Comparison of ENCODE assay signal across 17 cellular contexts in the genomic region with DNA sequence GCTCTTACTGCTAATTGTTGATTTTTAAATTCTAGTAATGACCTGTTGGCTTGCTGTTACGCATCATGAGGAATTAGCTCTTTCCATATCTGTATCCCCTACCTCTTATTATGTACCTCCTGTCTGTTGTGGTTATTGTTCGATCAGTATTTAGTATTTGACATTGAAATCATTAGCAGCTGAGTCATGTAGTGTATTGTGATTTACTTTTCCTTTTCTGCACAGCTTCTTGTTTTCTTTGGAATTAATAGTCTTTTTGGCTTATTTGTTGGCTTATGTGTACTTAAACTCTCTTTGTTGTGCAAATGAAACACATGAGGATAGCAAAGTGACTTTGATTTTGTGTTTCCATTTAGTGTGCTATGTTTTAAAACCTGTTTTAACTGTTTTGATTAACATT.
"Had no signal": no experiment of that assay in that cellular context is flagged by ENCODE, and none has a peak within 500 bp of the region (broad histone marks: within the 10 kb centered on the region; RNA-seq: fewer than 3 reads in every experiment).

No MANE protein-coding gene starts in this region.

- H3K27me3 Mint-ChIP-seq: activated B cell treated with CpG ODN at 0.5 μM for 24 hours; activated naive CD8-positive, alpha-beta T cell; activated T-cell treated with anti-CD3 and anti-CD28 coated beads, Interleukin-2, amount 50 U/mL, for 24 hours; memory B cell; stimulated activated naive CD8-positive, alpha-beta T cell treated with anti-CD3 and anti-CD28 coated beads, Interleukin-15, Interleukin-2, amounts not matched to agents 100 ng/mL and 50 ng/mL, for 24 hours; T-helper 17 cell had no signal

- DNase-seq: activated B cell treated with CpG ODN at 0.5 μM for 24 hours; activated CD4-positive, alpha-beta T cell treated with anti-CD3 and anti-CD28 coated beads, Interleukin-2, amount 10 ng/mL, durations not matched to agents 24 days and 14 days; activated effector memory CD4-positive, alpha-beta T cell treated with anti-CD3 and anti-CD28 coated beads, Interleukin-2, amount 50 U/mL, for 16 hours; activated T-cell treated with anti-CD3 and anti-CD28 coated beads, Interleukin-2, amount 50 U/mL, for 24 hours; endodermal cell; glutamatergic neuron; islet precursor cell; left lung; psoas muscle; stimulated activated CD4-positive, alpha-beta T cell treated with anti-CD3 and anti-CD28 coated beads, Interleukin-4, amount 100 ng/mL, for 1 hour; T-helper 17 cell; testis had no signal

- H3K9me3 ChIP-seq: breast epithelium, left lung, psoas muscle, testis had no signal

- H3K9me3 Mint-ChIP-seq: activated B cell treated with CpG ODN at 0.5 μM for 24 hours; activated CD4-positive, alpha-beta T cell treated with anti-CD3 and anti-CD28 coated beads, Interleukin-2, amount 10 ng/mL, durations not matched to agents 24 days and 14 days; activated T-cell treated with anti-CD3 and anti-CD28 coated beads, Interleukin-2, amount 50 U/mL, for 24 hours; memory B cell; natural killer cell treated with Interleukin-12 subunit alpha and Interleukin-12 subunit beta and Interleukin-15 and Interleukin-18, amount 100 ng/mL, for 72 hours; stimulated activated naive CD8-positive, alpha-beta T cell treated with anti-CD3 and anti-CD28 coated beads, Interleukin-15, Interleukin-2, amounts not matched to agents 100 ng/mL and 50 ng/mL, for 24 hours had no signal

- H3K36me3 Mint-ChIP-seq: natural killer cell treated with Interleukin-12 subunit alpha and Interleukin-12 subunit beta and Interleukin-15 and Interleukin-18, amount 100 ng/mL, for 72 hours had no signal

- ATAC-seq: left lung; natural killer cell treated with Interleukin-12 subunit alpha and Interleukin-12 subunit beta and Interleukin-15 and Interleukin-18, amount 100 ng/mL, for 72 hours; psoas muscle; T-helper 17 cell had no signal

- H3K4me3 ChIP-seq: breast epithelium, left lung, psoas muscle, testis had no signal

- H3K36me3 ChIP-seq: breast epithelium, left lung had no signal

- H3K27ac ChIP-seq: breast epithelium, left lung, psoas muscle, testis had no signal

- H3K27me3 ChIP-seq: breast epithelium, testis had no signal

- H3K4me3 Mint-ChIP-seq: activated B cell treated with CpG ODN at 0.5 μM for 24 hours; activated CD4-positive, alpha-beta T cell treated with anti-CD3 and anti-CD28 coated beads, Interleukin-2, amount 10 ng/mL, durations not matched to agents 24 days and 14 days; activated naive CD8-positive, alpha-beta T cell; activated T-cell treated with anti-CD3 and anti-CD28 coated beads, Interleukin-2, amount 50 U/mL, for 24 hours; endodermal cell; memory B cell; natural killer cell treated with Interleukin-12 subunit alpha and Interleukin-12 subunit beta and Interleukin-15 and Interleukin-18, amount 100 ng/mL, for 72 hours; stimulated activated naive CD8-positive, alpha-beta T cell treated with anti-CD3 and anti-CD28 coated beads, Interleukin-15, Interleukin-2, amounts not matched to agents 100 ng/mL and 50 ng/mL, for 24 hours; T-helper 17 cell had no signal

- H3K27ac Mint-ChIP-seq: activated B cell treated with CpG ODN at 0.5 μM for 24 hours; activated CD4-positive, alpha-beta T cell treated with anti-CD3 and anti-CD28 coated beads, Interleukin-2, amount 10 ng/mL, durations not matched to agents 24 days and 14 days; activated naive CD8-positive, alpha-beta T cell; activated T-cell treated with anti-CD3 and anti-CD28 coated beads, Interleukin-2, amount 50 U/mL, for 24 hours; endodermal cell; memory B cell; natural killer cell treated with Interleukin-12 subunit alpha and Interleukin-12 subunit beta and Interleukin-15 and Interleukin-18, amount 100 ng/mL, for 72 hours; stimulated activated naive CD8-positive, alpha-beta T cell treated with anti-CD3 and anti-CD28 coated beads, Interleukin-15, Interleukin-2, amounts not matched to agents 100 ng/mL and 50 ng/mL, for 24 hours; T-helper 17 cell had no signal

- H3K4me1 ChIP-seq: breast epithelium had no signal
